ENCODE assay signal across 10 cellular contexts in genomic region chr2:101710036-101710689, GRCh38. TPM values are rescaled to one million over a fixed set of nuclear protein-coding genes. Genes with fewer than 3 reads are reported as not detected.
DNase-seq lines count a peak whose midpoint lies in the region; ATAC-seq and TF ChIP-seq lines count a peak whose summit lies in the region.
"Had no signal": no experiment of that assay in that cellular context is flagged by ENCODE, and none has a peak within 500 bp of the region (broad histone marks: within the 10 kb centered on the region; RNA-seq: fewer than 3 reads in every experiment).

No MANE protein-coding gene starts in this region.

- no peak for TF ChIP-seq POLR2A in spleen (IDR thresholded peaks at IDR 0.05)

- ATAC-seq in Panc1 (peak; percentile 45; the same call in 1 of the 2 replicates), HG02623 (IDR thresholded peaks at IDR 0.05; ENCODE audit: unreplicated experiment) (no peak)

- TF ChIP-seq CTCF in Panc1 (IDR thresholded peaks at IDR 0.05) (no peak), spleen (IDR thresholded peaks at IDR 0.05 in 8 of 11, conservative IDR thresholded peaks at IDR 0.05 in 3 of 11) (no peak)

- BruUV-seq in Panc1 (replicated peaks; lab: Mats Ljungman, UMichigan) = no TSS peak

- H3K4me3 ChIP-seq in Panc1 (ENCODE audit: low read depth in 2 of 2, low read length in 2 of 2) (no peak overlapping the region), spleen (peak overlapping the region in 1 of 8 donors; percentile 20)
- H3K4me3 ChIP-seq: adrenal gland had no signal

- H3K4me1 ChIP-seq in Panc1 (ENCODE audit: control insufficient read depth, insufficient read depth, low read length) (no peaks in the 10 kb centered on the region), spleen (peaks cover 69 to 100% (median 96%) of the 10 kb centered on the region in 6 donors)

- DNase-seq in NCI-H2171 treated with DMSO at 0.1 percent for 48 hours (lab: John Stamatoyannopoulos, UW) (peak; percentile 45), NCI-H2171 (lab: John Stamatoyannopoulos, UW) (no peak), Panc1 (ENCODE audit: low read depth, low spot score) (no peak), epithelial cell of prostate (ENCODE audit: low read depth, low spot score) (no peak), spleen (no peak), RKO (ENCODE audit: low spot score) (no peak), NAMALWA (ENCODE audit: low spot score) (no peak)
- DNase-seq: NCI-H345 had no signal

- H3K27ac ChIP-seq in Panc1 (ENCODE audit: low read length) = no peak overlapping the region
- H3K27ac ChIP-seq in epithelial cell of prostate = peak overlapping the region; percentile 29
- H3K27ac ChIP-seq in spleen = peak overlapping the region; percentile 13 to 92 (median 36)

- H3K9me3 ChIP-seq in Panc1 (ENCODE audit: control insufficient read depth, insufficient read depth, low read depth, low read length) (no peaks in the 10 kb centered on the region), spleen (no peaks in the 10 kb centered on the region)
- H3K9me3 ChIP-seq: adrenal gland had no signal

- POLR2A ChIA-PET in Panc1 (lab: Charles Lee) = no interaction called here

- H3K36me3 ChIP-seq in Panc1 (ENCODE audit: control insufficient read depth, insufficient read depth, low read length) (no peaks in the 10 kb centered on the region), spleen (no peaks in the 10 kb centered on the region)
- H3K36me3 ChIP-seq: adrenal gland had no signal

- WGBS in spleen, 5 donors = 76 to 85% (median 80%) methylated on average over 3 of the region's 3 CpGs

- H3K27me3 ChIP-seq in Panc1 (ENCODE audit: control insufficient read depth, insufficient read depth, low read length) = no peaks in the 10 kb centered on the region
- H3K27me3 ChIP-seq in spleen (replicated peaks in 1 of 7) = no peaks in the 10 kb centered on the region
- H3K27me3 ChIP-seq: adrenal gland had no signal

- CTCF ChIA-PET in Panc1 (lab: Charles Lee) = no interaction called here

- in situ Hi-C loops in Panc1 (cut with HindIII; ENCODE audit: low pct_unique_long_range_greater_than_20kb, low sequenced_read_pairs) = no loop called here

- intact Hi-C loops in Panc1 (cut with micrococcal nuclease; ENCODE audit: unreplicated experiment) (no loop called here), spleen (cut with DNase I; ENCODE audit: low total_unique reads) (no loop called here)

RNA-seq across cellular contexts. Expression of gene MAP4K4, which starts 12.7 kb away (rescaled TPM):
- 68.5 TPM for total RNA-seq in Panc1 (2021; ENCODE audit: unreplicated experiment)
- 45.9 TPM for polyA plus RNA-seq in Panc1 (2012; ENCODE audit: insufficient read length)
- 100 to 1,000 TPM in 1 of 7 donors, 10 to 100 TPM in 6; 69.5 to 108 (median 73.1) TPM for total RNA-seq in spleen
- 10 to 100 TPM; 16.7 to 19.0 (median 17.3) TPM for polyA plus RNA-seq in spleen
